In genomic region chr12:119630962-119631550, GRCh38 we compare ENCODE assay signal across 21 cellular contexts. TPM values are rescaled to one million over a fixed set of nuclear protein-coding genes. Genes with fewer than 3 reads are reported as not detected.
"Had no signal": no experiment of that assay in that cellular context is flagged by ENCODE, and none has a peak within 500 bp of the region (broad histone marks: within the 10 kb centered on the region; RNA-seq: fewer than 3 reads in every experiment).

No MANE protein-coding gene starts in this region.

- H3K4me2 ChIP-seq: PC-9 had no signal

- DNase-seq: Karpas-422, KG1, MG63, NCI-H1092 treated with DMSO at 0.1 percent for 48 hours, NCI-H1436, NCI-H187, NCI-H2029, NCI-H2081 treated with DMSO at 0.1 percent for 48 hours, NCI-H2171, NCI-H226, NCI-H510A, NCI-H524 treated with DMSO at 0.1 percent for 48 hours, NCI-H69, NCI-H774, PC-9, Peyer's patch, SHP77 treated with DMSO at 0.1 percent for 48 hours, SJCRH30 had no signal

- H3K36me3 ChIP-seq: MG63, Peyer's patch, SJCRH30 had no signal

- H3K27ac ChIP-seq: PC-9, Peyer's patch, SJCRH30 had no signal

- H3K4me3 ChIP-seq: MG63, PC-9, Peyer's patch, SJCRH30 had no signal

- H2AFZ ChIP-seq: PC-9 had no signal

- H3K9me3 ChIP-seq: MG63, Peyer's patch, SJCRH30 had no signal

- ATAC-seq: Right ventricle myocardium inferior, SK-N-SH treated with all-trans-retinoic acid at 6 μM for 48 hours had no signal

- H3K27me3 ChIP-seq: MG63, Peyer's patch, SJCRH30 had no signal

RNA-seq across cellular contexts. Expression of gene TMEM233, which starts 37.5 kb away (rescaled TPM):
- total RNA-seq: HT-29, PC-9 had no signal
